11 cellular contexts compared by ENCODE assay signal in the genomic region with DNA sequence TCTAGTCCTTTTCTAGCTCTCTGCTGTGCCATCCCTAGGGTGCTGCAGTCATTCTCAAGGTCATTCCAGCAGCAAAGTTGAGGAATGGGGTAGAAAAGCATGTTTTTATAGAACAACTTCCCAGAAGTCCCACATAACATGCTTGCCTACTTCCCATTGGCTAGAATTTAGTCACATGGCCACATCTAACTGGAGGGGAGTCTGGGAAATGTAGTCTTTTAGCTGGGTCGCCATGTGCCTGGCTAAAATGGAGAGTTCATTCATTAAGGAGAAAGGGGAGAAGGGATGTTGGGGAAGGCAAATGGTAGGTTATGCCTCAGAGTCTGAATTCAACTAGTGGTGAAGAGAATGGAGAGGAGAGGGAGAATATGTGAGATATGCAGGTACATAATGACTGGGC.
DNase-seq lines count a peak whose midpoint lies in the region; ATAC-seq and TF ChIP-seq lines count a peak whose summit lies in the region.
"Had no signal": no experiment of that assay in that cellular context is flagged by ENCODE, and none has a peak within 500 bp of the region (broad histone marks: within the 10 kb centered on the region; RNA-seq: fewer than 3 reads in every experiment).

No MANE protein-coding gene starts in this region.

- H3K4me3 ChIP-seq in GM23248 (no peak overlapping the region), fibroblast of lung (replicated peaks in 1 of 4; ENCODE audit: control extremely low read depth in 1 of 4, insufficient read depth in 1 of 4, low read depth in 3 of 4, low read length in 4 of 4) (no peak overlapping the region)

- ATAC-seq in GM19467 (IDR thresholded peaks at IDR 0.05; ENCODE audit: unreplicated experiment) = no peak
- no peak for ATAC-seq in HG02852 (IDR thresholded peaks at IDR 0.05; ENCODE audit: unreplicated experiment)

- no peaks in the 10 kb centered on the region for H4K20me1 ChIP-seq in GM23248 (ENCODE audit: insufficient read depth)
- no peaks in the 10 kb centered on the region for H4K20me1 ChIP-seq in fibroblast of lung (ENCODE audit: control insufficient read depth, extremely low read depth, insufficient read depth, low read length)

- peak; percentile 25 for DNase-seq in DMS114 treated with DMSO at 0.1 percent for 48 hours (lab: John Stamatoyannopoulos, UW; ENCODE audit: unreplicated experiment)
- peak; percentile 54 for DNase-seq in GM23248
- DNase-seq in NCI-H526 treated with DMSO at 0.1 percent for 48 hours (lab: John Stamatoyannopoulos, UW) = peak; percentile 4
- DNase-seq in fibroblast of lung (ENCODE audit: low read depth in 2 of 2) = peak; percentile 53 to 55
- DNase-seq in activated naive CD4-positive, alpha-beta T cell treated with anti-CD3 and anti-CD28 coated beads, Interleukin-2, amount 50 U/mL, for 16 hours = no peak
- no peak for DNase-seq in activated CD4-positive, alpha-beta T cell treated with anti-CD3 and anti-CD28 coated beads, Interleukin-2, amount 50 U/mL, for 4 hours
- DNase-seq: activated naive CD8-positive, alpha-beta T cell treated with anti-CD3 and anti-CD28 coated beads, Interleukin-2, amount 10 ng/mL, durations not matched to agents 7 days and 5 days; kidney glomerular epithelial cell; NCI-H226 had no signal

- H2AFZ ChIP-seq in GM23248 = peak overlapping the region; percentile 66
- H2AFZ ChIP-seq in fibroblast of lung (ENCODE audit: low read length) = peak overlapping the region; percentile 24

- no peaks in the 10 kb centered on the region for H3K4me1 ChIP-seq in GM23248 (ENCODE audit: insufficient read depth)
- no peaks in the 10 kb centered on the region for H3K4me1 ChIP-seq in fibroblast of lung (ENCODE audit: control insufficient read depth, extremely low read depth, insufficient read depth, low read length)

- H3K9me3 ChIP-seq in GM23248 (ENCODE audit: low read depth) (no peaks in the 10 kb centered on the region), fibroblast of lung (ENCODE audit: control insufficient read depth, insufficient read depth, low read depth, low read length) (no peaks in the 10 kb centered on the region)

- WGBS in GM23248 (ENCODE audit: low coverage in 1 of 2, low lambda C conversion rate in 2 of 2, missing lambda C conversion rate in 2 of 2), 2 experiments = 12 to 15% methylated on average over 1 of the region's 1 CpG

- no peaks in the 10 kb centered on the region for H3K36me3 ChIP-seq in GM23248 (ENCODE audit: low read depth)
- no peaks in the 10 kb centered on the region for H3K36me3 ChIP-seq in fibroblast of lung (ENCODE audit: control insufficient read depth, insufficient read depth, low read length)

- H3K4me2 ChIP-seq in GM23248 (ENCODE audit: unreplicated experiment) (no peak overlapping the region), fibroblast of lung (ENCODE audit: extremely low read depth, insufficient read depth, low read length) (no peak overlapping the region)

- H3F3A ChIP-seq in GM23248 (ENCODE audit: insufficient read depth) = no peaks in the 10 kb centered on the region

- H3K79me2 ChIP-seq in GM23248 (ENCODE audit: insufficient read depth) (no peaks in the 10 kb centered on the region), fibroblast of lung (ENCODE audit: control insufficient read depth, insufficient read depth, low read length) (no peaks in the 10 kb centered on the region)

- H3K27ac ChIP-seq in GM23248 (no peak overlapping the region), fibroblast of lung (ENCODE audit: insufficient read depth, low read length) (no peak overlapping the region)

- H3K27me3 ChIP-seq in GM23248 (replicated peaks; ENCODE audit: insufficient read depth) (peaks cover 9% of the 10 kb centered on the region; the same call in 1 of the 2 replicates), fibroblast of lung (ENCODE audit: control insufficient read depth, insufficient read depth, low read length) (no peaks in the 10 kb centered on the region)

- H3K9ac ChIP-seq in GM23248 (no peak overlapping the region), fibroblast of lung (ENCODE audit: insufficient read depth, low read length) (no peak overlapping the region)

- H3K9me2 ChIP-seq in GM23248 (ENCODE audit: insufficient read depth) = no peaks in the 10 kb centered on the region

- in situ Hi-C loops in GM23248 (cut with MboI) = no loop called here

- no peak for TF ChIP-seq CTCF in fibroblast of lung (conservative IDR thresholded peaks at IDR 0.05 in 1 of 2, IDR thresholded peaks at IDR 0.05 in 1 of 2; ENCODE audit: low read depth in 1 of 2, low read length in 2 of 2)

Comparison
In these comparisons a context has a peak if more than half of its experiments do, and no peak if none do; other contexts are left out.
1. DNase-seq: peak in DMS114 treated with DMSO at 0.1 percent for 48 hours (single experiment), GM23248 (single experiment), NCI-H526 treated with DMSO at 0.1 percent for 48 hours (single experiment) and fibroblast of lung (2 of 2); none in activated naive CD4-positive, alpha-beta T cell treated with anti-CD3 and anti-CD28 coated beads, Interleukin-2, amount 50 U/mL, for 16 hours (single experiment) and activated CD4-positive, alpha-beta T cell treated with anti-CD3 and anti-CD28 coated beads, Interleukin-2, amount 50 U/mL, for 4 hours (0 of 2).